In genomic region chrX:12469296-12469695, GRCh38 we compare ENCODE assay signal across 21 cellular contexts.
A peak's percentile ranks its signal among the peaks of the same experiment; 100 is the strongest.
DNase-seq lines count a peak whose midpoint lies in the region; ATAC-seq, FAIRE-seq and TF ChIP-seq lines count a peak whose summit lies in the region.
"Had no signal": no experiment of that assay in that cellular context is flagged by ENCODE, and none has a peak within 500 bp of the region (broad histone marks: within the 10 kb centered on the region; RNA-seq: fewer than 3 reads in every experiment).

No MANE protein-coding gene starts in this region.

- H3K9me3 ChIP-seq in small intestine (ENCODE audit: control insufficient read depth, low read depth) (no peaks in the 10 kb centered on the region), upper lobe of right lung (no peaks in the 10 kb centered on the region)
- H3K9me3 ChIP-seq: Caco-2 had no signal

- peak; percentile 31 for DNase-seq in H4 (ENCODE audit: low spot score)
- DNase-seq in NCI-H226 = peak; percentile 49
- DNase-seq in astrocyte of the hippocampus (ENCODE audit: low read depth, low spot score) = peak; percentile 46
- DNase-seq in foreskin keratinocyte = peak in 1 of 2 donors; percentile 50
- DNase-seq in NCI-H510A (lab: John Stamatoyannopoulos, UW) = no peak
- DNase-seq in small intestine = no peak
- no peak for DNase-seq in upper lobe of right lung
- no peak for DNase-seq in hypothalamus (lab: John Stamatoyannopoulos, UW)
- DNase-seq: ACHN; Caco-2; CD4-positive, CD25-positive, alpha-beta regulatory T cell; DMS79 treated with DMSO at 0.1 percent for 48 hours; GF-D8; GOT3; NCI-H1105; NCI-H187; NCI-H345; NK-92 treated with Interleukin-12 subunit alpha and Interleukin-12 subunit beta, amount 100 ng/mL, for 24 hours; OCI-M1 had no signal

- H3K4me1 ChIP-seq in foreskin keratinocyte = peaks cover 11% of the 10 kb centered on the region
- H3K4me1 ChIP-seq in small intestine (ENCODE audit: control insufficient read depth in 2 of 2, insufficient read depth in 1 of 2, low read depth in 1 of 2, low read length in 1 of 2) = no peaks in the 10 kb centered on the region
- H3K4me1 ChIP-seq in upper lobe of right lung = no peaks in the 10 kb centered on the region
- H3K4me1 ChIP-seq: Caco-2 had no signal

- 84 to 90% (median 84%) methylated on average over 9 of the region's 9 CpGs for WGBS in small intestine, 3 donors

- H3K4me3 ChIP-seq in small intestine (ENCODE audit: low read depth in 1 of 2, low read length in 2 of 2) (no peak overlapping the region), upper lobe of right lung (no peak overlapping the region)

- no peaks in the 10 kb centered on the region for H3K36me3 ChIP-seq in small intestine (ENCODE audit: control insufficient read depth in 2 of 2, insufficient read depth in 2 of 2, low read length in 2 of 2)
- no peaks in the 10 kb centered on the region for H3K36me3 ChIP-seq in upper lobe of right lung

- ATAC-seq in foreskin keratinocyte = peak; percentile 50
- ATAC-seq in upper lobe of right lung = no peak
- ATAC-seq: HepG2 had no signal

- intact Hi-C loops in upper lobe of right lung (cut with DNase I) = no loop called here

- H3K27me3 ChIP-seq in foreskin keratinocyte (no peaks in the 10 kb centered on the region), small intestine (ENCODE audit: control insufficient read depth in 2 of 2, insufficient read depth in 2 of 2, low read length in 2 of 2) (no peaks in the 10 kb centered on the region), upper lobe of right lung (no peaks in the 10 kb centered on the region)

- TF ChIP-seq CTCF in foreskin keratinocyte (conservative IDR thresholded peaks at IDR 0.05) = no peak
- TF ChIP-seq CTCF in upper lobe of right lung (IDR thresholded peaks at IDR 0.05) = no peak

- H3K27ac ChIP-seq in foreskin keratinocyte = no peak overlapping the region
- H3K27ac ChIP-seq in small intestine (ENCODE audit: low read depth in 1 of 2, low read length in 1 of 2) = no peak overlapping the region
- H3K27ac ChIP-seq in upper lobe of right lung = no peak overlapping the region
- H3K27ac ChIP-seq: KMS-11 had no signal

- no peak for FAIRE-seq in small intestine (lab: Jason Lieb, UNC)
- FAIRE-seq: HepG2 had no signal

Comparison
In these comparisons a context has a peak if more than half of its experiments do, and no peak if none do; other contexts are left out.
1. DNase-seq: peak in H4 (single experiment), NCI-H226 (single experiment) and astrocyte of the hippocampus (single experiment); none in NCI-H510A (single experiment), small intestine (single experiment), upper lobe of right lung (single experiment) and hypothalamus (0 of 51).